ENCODE assay signal across 13 cellular contexts in genomic region chr16:87580855-87581261, GRCh38. TPM values are rescaled to one million over a fixed set of nuclear protein-coding genes. Genes with fewer than 3 reads are reported as not detected.
DNase-seq lines count a peak whose midpoint lies in the region; ATAC-seq lines count a peak whose summit lies in the region.
"Had no signal": no experiment of that assay in that cellular context is flagged by ENCODE, and none has a peak within 500 bp of the region (broad histone marks: within the 10 kb centered on the region; RNA-seq: fewer than 3 reads in every experiment).

No MANE protein-coding gene starts in this region.

- CTCF ChIA-PET in activated CD8-positive, alpha-beta memory T cell treated with anti-CD3 and anti-CD28 coated beads, Interleukin-2, amount 10 ng/mL, durations not matched to agents 7 days and 5 days (lab: Charles Lee), result interaction anchor here (0.7 kb wide), 1 partner anchor 1247 kb away, joined by 4 read pairs; no protein-coding TSS in a partner anchor

- no peaks in the 10 kb centered on the region for H3K36me3 Mint-ChIP-seq in activated CD8-positive, alpha-beta memory T cell treated with anti-CD3 and anti-CD28 coated beads, Interleukin-2, amount 10 ng/mL, durations not matched to agents 7 days and 5 days
- H3K36me3 Mint-ChIP-seq: brain had no signal

- peak; percentile 58 for DNase-seq in activated CD8-positive, alpha-beta memory T cell treated with anti-CD3 and anti-CD28 coated beads, Interleukin-2, amount 50 U/mL, for 48 hours
- DNase-seq in activated CD8-positive, alpha-beta memory T cell treated with anti-CD3 and anti-CD28 coated beads, Interleukin-2, amount 10 ng/mL, durations not matched to agents 7 days and 5 days, result no peak
- DNase-seq in HK-2 (ENCODE audit: unreplicated experiment) (peak; percentile 91), astrocyte of the hippocampus (ENCODE audit: low read depth, low spot score) (peak; percentile 62), renal cortical epithelial cell (ENCODE audit: low read depth) (peak; percentile 85), Ammon's horn (ENCODE audit: low spot score) (no peak)
- DNase-seq: erythroblast, NCI-H1436 treated with DMSO at 0.1 percent for 48 hours, T-helper 9 cell had no signal

- no peak for ATAC-seq in activated CD8-positive, alpha-beta memory T cell treated with anti-CD3 and anti-CD28 coated beads, Interleukin-2, amount 10 ng/mL, durations not matched to agents 7 days and 5 days
- no peak for ATAC-seq in GM19455 (IDR thresholded peaks at IDR 0.05; ENCODE audit: unreplicated experiment)
- no peak for ATAC-seq in GM18517 (IDR thresholded peaks at IDR 0.05; ENCODE audit: unreplicated experiment)

- no peak overlapping the region for H3K4me3 Mint-ChIP-seq in activated CD8-positive, alpha-beta memory T cell treated with anti-CD3 and anti-CD28 coated beads, Interleukin-2, amount 10 ng/mL, durations not matched to agents 7 days and 5 days
- H3K4me3 Mint-ChIP-seq: B cell, brain had no signal

- peaks cover 36% of the 10 kb centered on the region for H3K27me3 Mint-ChIP-seq in activated CD8-positive, alpha-beta memory T cell treated with anti-CD3 and anti-CD28 coated beads, Interleukin-2, amount 10 ng/mL, durations not matched to agents 7 days and 5 days
- H3K27me3 Mint-ChIP-seq: brain had no signal

- no peak overlapping the region for H3K27ac Mint-ChIP-seq in activated CD8-positive, alpha-beta memory T cell treated with anti-CD3 and anti-CD28 coated beads, Interleukin-2, amount 10 ng/mL, durations not matched to agents 7 days and 5 days
- H3K27ac Mint-ChIP-seq: B cell had no signal

- H3K9me3 Mint-ChIP-seq in activated CD8-positive, alpha-beta memory T cell treated with anti-CD3 and anti-CD28 coated beads, Interleukin-2, amount 10 ng/mL, durations not matched to agents 7 days and 5 days (ENCODE audit: low read depth), result no peaks in the 10 kb centered on the region

- no peaks in the 10 kb centered on the region for H3K4me1 Mint-ChIP-seq in activated CD8-positive, alpha-beta memory T cell treated with anti-CD3 and anti-CD28 coated beads, Interleukin-2, amount 10 ng/mL, durations not matched to agents 7 days and 5 days
- H3K4me1 Mint-ChIP-seq: B cell had no signal

RNA-seq across cellular contexts. Expression of gene JPH3, which starts 21.4 kb away (rescaled TPM):
- total RNA-seq in activated CD8-positive, alpha-beta memory T cell treated with anti-CD3 and anti-CD28 coated beads, Interleukin-2, amount 10 ng/mL, durations not matched to agents 7 days and 5 days, result not detected
- 0.35 and 0.50 TPM in 2 replicates for total RNA-seq in renal cortical epithelial cell
- total RNA-seq: B cell had no signal

Comparison
In these comparisons a context has a peak if more than half of its experiments do, and no peak if none do; other contexts are left out.
1. DNase-seq: peak in activated CD8-positive, alpha-beta memory T cell treated with anti-CD3 and anti-CD28 coated beads, Interleukin-2, amount 50 U/mL, for 48 hours (single experiment), HK-2 (single experiment), astrocyte of the hippocampus (single experiment) and renal cortical epithelial cell (single experiment); none in activated CD8-positive, alpha-beta memory T cell treated with anti-CD3 and anti-CD28 coated beads, Interleukin-2, amount 10 ng/mL, durations not matched to agents 7 days and 5 days (single experiment) and Ammon's horn (single experiment).